19 cellular contexts compared by ENCODE assay signal in genomic region chr2:68719912-68720311, GRCh38. TPM values are rescaled to one million over a fixed set of nuclear protein-coding genes. Genes with fewer than 3 reads are reported as not detected.
DNase-seq lines count a peak whose midpoint lies in the region; ATAC-seq lines count a peak whose summit lies in the region.
"Had no signal": no experiment of that assay in that cellular context is flagged by ENCODE, and none has a peak within 500 bp of the region (broad histone marks: within the 10 kb centered on the region; RNA-seq: fewer than 3 reads in every experiment).

No MANE protein-coding gene starts in this region.

- no peak overlapping the region for H3K9ac ChIP-seq in GM23248

- H3K4me2 ChIP-seq in GM23248 (ENCODE audit: unreplicated experiment), result no peak overlapping the region
- H3K4me2 ChIP-seq: A549 had no signal

- no peak overlapping the region for H2AFZ ChIP-seq in GM23248

- no peaks in the 10 kb centered on the region for H3K4me1 ChIP-seq in GM23248 (ENCODE audit: insufficient read depth)
- H3K4me1 ChIP-seq: testis had no signal

- H3K9me3 ChIP-seq in KOPT-K1 (ENCODE audit: insufficient read depth, low read length, poor library complexity, severe bottlenecking) (no peaks in the 10 kb centered on the region), GM23248 (ENCODE audit: low read depth) (no peaks in the 10 kb centered on the region)
- H3K9me3 ChIP-seq: A549, left ventricle myocardium inferior, spleen, testis had no signal

- no peak for DNase-seq in activated T-cell treated with anti-CD3 and anti-CD28 coated beads, Interleukin-2, amount 50 U/mL, for 24 hours
- DNase-seq in activated T-cell treated with anti-CD3 and anti-CD28 coated beads for 4 hours (no peak), GM23248 (no peak), DMS53 (lab: John Stamatoyannopoulos, UW) (no peak), GM19240 (ENCODE audit: insufficient read length, low spot score) (no peak)
- DNase-seq in activated T-helper 2 cell treated with anti-CD3 and anti-CD28 coated beads, Interferon-gamma antibody, Interleukin-2, Interleukin-4, amounts not matched to agents 10 μg/mL and 5 μg/mL and 100 μg/mL, durations not matched to agents 14 hours and 24 hours and 36 hours (ENCODE audit: low spot score), result no peak
- DNase-seq in natural killer cell treated with Interleukin-12 subunit alpha and Interleukin-12 subunit beta and Interleukin-15 and Interleukin-18, amount 100 ng/mL, for 72 hours (ENCODE audit: low spot score), result no peak
- DNase-seq: activated CD4-positive, alpha-beta T cell treated with anti-CD3 and anti-CD28 coated beads, Interleukin-2, amount 50 U/mL, for 48 hours; H9; head of caudate nucleus; left ventricle myocardium inferior; NCI-H1436 treated with DMSO at 0.1 percent for 48 hours; NCI-H526 treated with DMSO at 0.1 percent for 48 hours; nucleus accumbens; spleen; testis had no signal

- peak overlapping the region; percentile 86 for H3K27ac Mint-ChIP-seq in activated T-cell treated with anti-CD3 and anti-CD28 coated beads, Interleukin-2, amount 50 U/mL, for 24 hours
- H3K27ac Mint-ChIP-seq in activated T-helper 2 cell treated with anti-CD3 and anti-CD28 coated beads, Interferon-gamma antibody, Interleukin-2, Interleukin-4, amounts not matched to agents 10 μg/mL and 5 μg/mL and 100 μg/mL, durations not matched to agents 14 hours and 24 hours and 36 hours, result peak overlapping the region; percentile 44
- H3K27ac Mint-ChIP-seq in natural killer cell treated with Interleukin-12 subunit alpha and Interleukin-12 subunit beta and Interleukin-15 and Interleukin-18, amount 100 ng/mL, for 72 hours, result peak overlapping the region; percentile 39 to 78
- H3K27ac Mint-ChIP-seq: H9 had no signal

- H4K20me1 ChIP-seq in GM23248 (ENCODE audit: insufficient read depth), result no peaks in the 10 kb centered on the region

- peaks cover 16% of the 10 kb centered on the region for H3K27me3 ChIP-seq in GM23248 (replicated peaks; ENCODE audit: insufficient read depth)
- H3K27me3 ChIP-seq: spleen, testis had no signal

- H3K27me3 Mint-ChIP-seq in activated T-cell treated with anti-CD3 and anti-CD28 coated beads, Interleukin-2, amount 50 U/mL, for 24 hours, result no peaks in the 10 kb centered on the region
- H3K27me3 Mint-ChIP-seq in activated T-helper 2 cell treated with anti-CD3 and anti-CD28 coated beads, Interferon-gamma antibody, Interleukin-2, Interleukin-4, amounts not matched to agents 10 μg/mL and 5 μg/mL and 100 μg/mL, durations not matched to agents 14 hours and 24 hours and 36 hours (ENCODE audit: low read depth), result no peaks in the 10 kb centered on the region
- peaks cover 31 to 32% of the 10 kb centered on the region in 2 donors for H3K27me3 Mint-ChIP-seq in natural killer cell treated with Interleukin-12 subunit alpha and Interleukin-12 subunit beta and Interleukin-15 and Interleukin-18, amount 100 ng/mL, for 72 hours

- no peaks in the 10 kb centered on the region for H3K36me3 ChIP-seq in KOPT-K1 (ENCODE audit: insufficient read depth, low read length)
- H3K36me3 ChIP-seq in GM23248 (ENCODE audit: low read depth), result no peaks in the 10 kb centered on the region
- H3K36me3 ChIP-seq: left ventricle myocardium inferior, spleen had no signal

- H3F3A ChIP-seq in GM23248 (ENCODE audit: insufficient read depth), result no peaks in the 10 kb centered on the region

- no peaks in the 10 kb centered on the region for H3K36me3 Mint-ChIP-seq in activated T-cell treated with anti-CD3 and anti-CD28 coated beads, Interleukin-2, amount 50 U/mL, for 24 hours (ENCODE audit: low read depth)
- H3K36me3 Mint-ChIP-seq in activated T-helper 2 cell treated with anti-CD3 and anti-CD28 coated beads, Interferon-gamma antibody, Interleukin-2, Interleukin-4, amounts not matched to agents 10 μg/mL and 5 μg/mL and 100 μg/mL, durations not matched to agents 14 hours and 24 hours and 36 hours (ENCODE audit: low read depth), result no peaks in the 10 kb centered on the region
- H3K36me3 Mint-ChIP-seq in natural killer cell treated with Interleukin-12 subunit alpha and Interleukin-12 subunit beta and Interleukin-15 and Interleukin-18, amount 100 ng/mL, for 72 hours, result no peaks in the 10 kb centered on the region

- no peaks in the 10 kb centered on the region for H3K9me3 Mint-ChIP-seq in activated T-cell treated with anti-CD3 and anti-CD28 coated beads, Interleukin-2, amount 50 U/mL, for 24 hours
- no peaks in the 10 kb centered on the region for H3K9me3 Mint-ChIP-seq in activated T-helper 2 cell treated with anti-CD3 and anti-CD28 coated beads, Interferon-gamma antibody, Interleukin-2, Interleukin-4, amounts not matched to agents 10 μg/mL and 5 μg/mL and 100 μg/mL, durations not matched to agents 14 hours and 24 hours and 36 hours
- no peaks in the 10 kb centered on the region for H3K9me3 Mint-ChIP-seq in natural killer cell treated with Interleukin-12 subunit alpha and Interleukin-12 subunit beta and Interleukin-15 and Interleukin-18, amount 100 ng/mL, for 72 hours
- H3K9me3 Mint-ChIP-seq: H9 had no signal

- peaks cover 97% of the 10 kb centered on the region for H3K4me1 Mint-ChIP-seq in activated T-cell treated with anti-CD3 and anti-CD28 coated beads, Interleukin-2, amount 50 U/mL, for 24 hours (ENCODE audit: low read depth)
- peaks cover 86% of the 10 kb centered on the region for H3K4me1 Mint-ChIP-seq in activated T-helper 2 cell treated with anti-CD3 and anti-CD28 coated beads, Interferon-gamma antibody, Interleukin-2, Interleukin-4, amounts not matched to agents 10 μg/mL and 5 μg/mL and 100 μg/mL, durations not matched to agents 14 hours and 24 hours and 36 hours (ENCODE audit: low read depth)
- peaks cover 58 to 72% of the 10 kb centered on the region in 2 donors for H3K4me1 Mint-ChIP-seq in natural killer cell treated with Interleukin-12 subunit alpha and Interleukin-12 subunit beta and Interleukin-15 and Interleukin-18, amount 100 ng/mL, for 72 hours (ENCODE audit: low read depth in 2 of 2)

- peak overlapping the region; percentile 35 for H3K4me3 Mint-ChIP-seq in activated T-cell treated with anti-CD3 and anti-CD28 coated beads, Interleukin-2, amount 50 U/mL, for 24 hours
- H3K4me3 Mint-ChIP-seq in activated T-helper 2 cell treated with anti-CD3 and anti-CD28 coated beads, Interferon-gamma antibody, Interleukin-2, Interleukin-4, amounts not matched to agents 10 μg/mL and 5 μg/mL and 100 μg/mL, durations not matched to agents 14 hours and 24 hours and 36 hours (ENCODE audit: low read depth), result no peak overlapping the region
- H3K4me3 Mint-ChIP-seq in natural killer cell treated with Interleukin-12 subunit alpha and Interleukin-12 subunit beta and Interleukin-15 and Interleukin-18, amount 100 ng/mL, for 72 hours, result peak overlapping the region; percentile 63
- H3K4me3 Mint-ChIP-seq: CD14-positive monocyte, H9 had no signal

- H3K27ac ChIP-seq in KOPT-K1 (ENCODE audit: low read depth, low read length, poor library complexity, severe bottlenecking) (peak overlapping the region; percentile 79), GM23248 (no peak overlapping the region)
- H3K27ac ChIP-seq: A549, left ventricle myocardium inferior, testis had no signal

- ATAC-seq in natural killer cell treated with Interleukin-12 subunit alpha and Interleukin-12 subunit beta and Interleukin-15 and Interleukin-18, amount 100 ng/mL, for 72 hours, result no peak
- ATAC-seq: A549 had no signal

- intact Hi-C loops in activated T-helper 2 cell treated with anti-CD3 and anti-CD28 coated beads, Interferon-gamma antibody, Interleukin-2, Interleukin-4, amounts not matched to agents 10 μg/mL and 5 μg/mL and 100 μg/mL, durations not matched to agents 14 hours and 24 hours and 36 hours (cut with micrococcal nuclease), result loop anchor here (1.0 to 10.0 kb wide), 6 partner anchors 128 to 1347 kb away; partner anchors contain the start of genes APLF and FBXO48

- H3K79me2 ChIP-seq in GM23248 (ENCODE audit: insufficient read depth), result no peaks in the 10 kb centered on the region

- no peaks in the 10 kb centered on the region for H3K9me2 ChIP-seq in GM23248 (ENCODE audit: insufficient read depth)

- H3K4me3 ChIP-seq in GM23248, result no peak overlapping the region
- H3K4me3 ChIP-seq: A549, left ventricle myocardium inferior, spleen, testis had no signal

- in situ Hi-C loops in GM23248 (cut with MboI), result loop anchor here (25.0 kb wide), 1 partner anchor 233 kb away; no protein-coding TSS in a partner anchor

- 74 to 77% methylated on average over 4 of the region's 4 CpGs for WGBS in GM23248 (ENCODE audit: low coverage in 1 of 2, low lambda C conversion rate in 2 of 2, missing lambda C conversion rate in 2 of 2), 2 experiments

RNA-seq across cellular contexts. Expression of gene ARHGAP25, which starts 14.7 kb away (rescaled TPM):
- total RNA-seq in activated T-helper 2 cell treated with anti-CD3 and anti-CD28 coated beads, Interferon-gamma antibody, Interleukin-2, Interleukin-4, amounts not matched to agents 10 μg/mL and 5 μg/mL and 100 μg/mL, durations not matched to agents 14 hours and 24 hours and 36 hours, result 39.9 and 41.3 TPM in 2 replicates
- total RNA-seq in natural killer cell treated with Interleukin-12 subunit alpha and Interleukin-12 subunit beta and Interleukin-15 and Interleukin-18, amount 100 ng/mL, for 72 hours, result 100 to 1,000 TPM; 121 to 170 TPM
- not detected in 2 replicates for total RNA-seq in GM23248 (2014; rRNA removed; shearing (Covaris generic))
- not detected in 2 replicates for polyA plus RNA-seq in GM23248 (2016; fragmentation: Nextera tagmentation; extraction: Ambion mirVana)

Comparison
In these comparisons a context has a peak if more than half of its experiments do, and no peak if none do; other contexts are left out.
1. RNA of gene ARHGAP25, which starts 14.7 kb away (total RNA-seq): 121 to 170 TPM in natural killer cell treated with Interleukin-12 subunit alpha and Interleukin-12 subunit beta and Interleukin-15 and Interleukin-18, amount 100 ng/mL, for 72 hours and 39.9 to 41.3 TPM in activated T-helper 2 cell treated with anti-CD3 and anti-CD28 coated beads, Interferon-gamma antibody, Interleukin-2, Interleukin-4, amounts not matched to agents 10 μg/mL and 5 μg/mL and 100 μg/mL, durations not matched to agents 14 hours and 24 hours and 36 hours; not detected in GM23248; every median in the first group is over 10 times any median in the second.
2. Peak in every context shown above with its lines, with median percentiles within 50 percentile points of each other: H3K27ac Mint-ChIP-seq.